In genomic region chr4:128663325-128663724, GRCh38 we compare ENCODE assay signal across 13 cellular contexts.
A peak's percentile ranks its signal among the peaks of the same experiment; 100 is the strongest.
DNase-seq lines count a peak whose midpoint lies in the region; ATAC-seq and TF ChIP-seq lines count a peak whose summit lies in the region.
"Had no signal": no experiment of that assay in that cellular context is flagged by ENCODE, and none has a peak within 500 bp of the region (broad histone marks: within the 10 kb centered on the region; RNA-seq: fewer than 3 reads in every experiment).

No MANE protein-coding gene starts in this region.

- peak; percentile 14 for DNase-seq in DMS53 treated with DMSO at 0.1 percent for 48 hours (lab: John Stamatoyannopoulos, UW; ENCODE audit: unreplicated experiment)
- no peak for DNase-seq in HuH-7 (ENCODE audit: low spot score)
- no peak for DNase-seq in stimulated activated CD4-positive, alpha-beta T cell treated with anti-CD3 and anti-CD28 coated beads, Interleukin-2, amount 100 ng/mL, for 48 hours
- no peak for DNase-seq in NCI-H1092 treated with DMSO at 0.1 percent for 48 hours (lab: John Stamatoyannopoulos, UW)
- DNase-seq in NCI-H446 (lab: John Stamatoyannopoulos, UW): no peak
- DNase-seq: lower lobe of right lung, NCI-H345, spleen had no signal

- H3K27me3 ChIP-seq in SU-DHL-6 (ENCODE audit: low read length): no peaks in the 10 kb centered on the region
- H3K27me3 ChIP-seq: spleen, suprapubic skin had no signal

- ATAC-seq in GM19023 (IDR thresholded peaks at IDR 0.05; ENCODE audit: unreplicated experiment) (peak; percentile 63), HG02943 (IDR thresholded peaks at IDR 0.05; ENCODE audit: low read depth, unreplicated experiment) (peak; percentile 61)
- ATAC-seq: lower lobe of right lung had no signal

- peak overlapping the region; percentile 42 for H3K9ac ChIP-seq in SU-DHL-6 (ENCODE audit: low read length)

- peaks cover 22% of the 10 kb centered on the region for H3F3A ChIP-seq in SU-DHL-6 (ENCODE audit: insufficient read depth)

- peak overlapping the region; percentile 95 for H3K27ac ChIP-seq in SU-DHL-6 (ENCODE audit: low read depth, low read length)
- H3K27ac ChIP-seq: HL-60, lower lobe of right lung, suprapubic skin had no signal

- no peaks in the 10 kb centered on the region for H3K9me2 ChIP-seq in SU-DHL-6 (replicated peaks; ENCODE audit: insufficient read depth, low read length)

- H4K20me1 ChIP-seq in SU-DHL-6 (ENCODE audit: low read depth, low read length): no peaks in the 10 kb centered on the region

- TF ChIP-seq CTCF in SU-DHL-6 (IDR thresholded peaks at IDR 0.05; ENCODE audit: insufficient read depth, low read length, poor library complexity, severe bottlenecking): no peak

- peak overlapping the region; percentile 22 for H3K4me3 ChIP-seq in SU-DHL-6 (ENCODE audit: insufficient read depth, low read length, poor library complexity, severe bottlenecking)
- H3K4me3 ChIP-seq: lower lobe of right lung, spleen, suprapubic skin had no signal

- no peaks in the 10 kb centered on the region for H3K9me3 ChIP-seq in SU-DHL-6 (ENCODE audit: insufficient read depth, low read length)
- H3K9me3 ChIP-seq: lower lobe of right lung, spleen, suprapubic skin had no signal

- peak overlapping the region; percentile 27 for H2AFZ ChIP-seq in SU-DHL-6 (ENCODE audit: low read depth, low read length, severe bottlenecking)

- no peaks in the 10 kb centered on the region for H3K36me3 ChIP-seq in SU-DHL-6 (ENCODE audit: low read length)
- H3K36me3 ChIP-seq: lower lobe of right lung, spleen, suprapubic skin had no signal

- H3K4me2 ChIP-seq in SU-DHL-6 (ENCODE audit: low read depth, low read length, poor library complexity, severe bottlenecking): peak overlapping the region; percentile 62

- no peaks in the 10 kb centered on the region for H3K79me2 ChIP-seq in SU-DHL-6 (ENCODE audit: insufficient read depth, low read length)
